ENCODE assay signal across 8 cellular contexts in the genomic region with DNA sequence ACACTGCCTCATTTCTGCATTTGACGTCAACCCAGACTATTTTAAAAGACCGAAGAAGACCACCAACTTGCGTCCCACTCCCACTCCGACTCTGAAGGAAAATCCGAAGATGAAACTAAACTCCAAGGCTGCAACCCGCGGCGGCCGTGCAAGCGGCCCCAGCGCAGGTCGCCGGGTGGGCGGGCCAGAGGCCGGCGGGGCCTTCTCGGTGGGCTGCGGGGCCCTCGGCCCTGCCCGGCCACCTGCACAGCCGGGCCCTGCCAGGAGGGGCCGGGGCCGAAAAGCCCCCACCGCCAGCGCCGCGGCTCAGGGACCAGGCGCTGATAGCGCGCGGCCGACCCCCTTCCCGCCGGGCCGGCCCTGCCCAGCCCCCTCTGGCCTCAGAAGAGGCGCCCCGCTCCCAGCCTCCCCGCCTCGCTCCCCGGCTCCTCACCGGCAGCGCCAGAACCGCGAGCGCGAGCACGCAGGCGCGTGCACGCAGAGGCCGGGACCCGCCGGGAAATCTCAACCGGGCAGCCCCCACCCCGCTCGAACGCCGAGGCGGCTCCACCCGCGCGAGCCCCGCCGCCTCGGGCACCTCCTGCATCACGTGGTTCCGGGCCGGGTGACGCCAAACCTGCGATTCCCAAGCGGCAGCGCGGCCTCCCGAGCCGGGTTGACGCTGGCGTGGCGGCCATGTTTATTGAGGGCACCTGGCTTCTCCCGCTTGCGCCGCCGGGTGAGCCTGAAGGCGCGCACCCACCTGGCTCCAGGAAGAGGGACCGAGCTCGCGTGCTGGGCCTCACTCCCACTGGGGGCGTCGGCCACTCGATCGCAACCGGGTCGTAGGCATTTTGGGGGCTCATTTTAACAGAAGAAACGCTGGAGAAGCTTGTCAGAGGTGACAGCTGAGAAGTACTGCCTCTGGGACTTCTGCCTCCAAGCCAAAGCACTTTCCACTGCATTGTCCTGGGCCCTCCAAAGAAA. TPM values are rescaled to one million over a fixed set of nuclear protein-coding genes. Genes with fewer than 3 reads are reported as not detected.
A peak's percentile ranks its signal among the peaks of the same experiment; 100 is the strongest.
DNase-seq lines count a peak whose midpoint lies in the region; ATAC-seq and TF ChIP-seq lines count a peak whose summit lies in the region.

Gene C7orf25, minus strand, starts transcription at position 589 of the 966 bp plus-strand sequence. CDS start 1,170 bp downstream, outside the sequence.

- peak within 1 kb of the TSS; percentile 72 for H3K4me3 ChIP-seq in AG10803 (ENCODE audit: low read length)
- peak within 1 kb of the TSS; percentile 74 for H3K4me3 ChIP-seq in kidney epithelial cell (ENCODE audit: low read depth, low read length)

- TF ChIP-seq CTCF in AG10803 (conservative IDR thresholded peaks at IDR 0.05; ENCODE audit: low read length) = no peak; the same call in 1 of the 2 replicates
- TF ChIP-seq CTCF in kidney epithelial cell (IDR thresholded peaks at IDR 0.05; ENCODE audit: insufficient read depth, low read length, poor library complexity, severe bottlenecking) = no peak

- DNase-seq in AG10803 (ENCODE audit: low read depth) (peak; percentile 85), NCI-H446 treated with DMSO at 0.1 percent for 48 hours (lab: John Stamatoyannopoulos, UW) (peak; percentile 92), cerebellum (ENCODE audit: low spot score) (peak; percentile 97), kidney epithelial cell (ENCODE audit: low read depth) (peak; percentile 71)
- peak; percentile 92 for DNase-seq in activated CD4-positive, alpha-beta T cell treated with anti-CD3 and anti-CD28 coated beads for 1 hour
- peak; percentile 91 for DNase-seq in stimulated activated CD4-positive, alpha-beta T cell treated with anti-CD3 and anti-CD28 coated beads, Interleukin-15, amount 100 ng/mL, for 48 hours (ENCODE audit: low read depth in 2 of 2)

- no peaks in the 10 kb centered on the region for H3K36me3 ChIP-seq in kidney epithelial cell (ENCODE audit: control insufficient read depth, insufficient read depth, low read length)

- H3K27me3 ChIP-seq in kidney epithelial cell (ENCODE audit: control insufficient read depth, insufficient read depth, low read length) = no peaks in the 10 kb centered on the region

- ATAC-seq in HG03378 (IDR thresholded peaks at IDR 0.05; ENCODE audit: unreplicated experiment) = peak; percentile 88

- peak; percentile 72 for TF ChIP-seq POLR2A in GM19099 (IDR thresholded peaks at IDR 0.05; ENCODE audit: extremely low read depth, insufficient read length, low read depth)

RNA-seq across cellular contexts. Expression of gene C7orf25, which starts in this region (rescaled TPM):
- total RNA-seq in cerebellum = 13.7 TPM
- total RNA-seq in kidney epithelial cell = 10.5 and 14.4 TPM in 2 replicates

Comparison
In these comparisons a context has a peak if more than half of its experiments do, and no peak if none do; other contexts are left out.
1. Peak in every context shown above with its lines: DNase-seq, ATAC-seq and H3K4me3 ChIP-seq.